16 cellular contexts compared by ENCODE assay signal in the genomic region with DNA sequence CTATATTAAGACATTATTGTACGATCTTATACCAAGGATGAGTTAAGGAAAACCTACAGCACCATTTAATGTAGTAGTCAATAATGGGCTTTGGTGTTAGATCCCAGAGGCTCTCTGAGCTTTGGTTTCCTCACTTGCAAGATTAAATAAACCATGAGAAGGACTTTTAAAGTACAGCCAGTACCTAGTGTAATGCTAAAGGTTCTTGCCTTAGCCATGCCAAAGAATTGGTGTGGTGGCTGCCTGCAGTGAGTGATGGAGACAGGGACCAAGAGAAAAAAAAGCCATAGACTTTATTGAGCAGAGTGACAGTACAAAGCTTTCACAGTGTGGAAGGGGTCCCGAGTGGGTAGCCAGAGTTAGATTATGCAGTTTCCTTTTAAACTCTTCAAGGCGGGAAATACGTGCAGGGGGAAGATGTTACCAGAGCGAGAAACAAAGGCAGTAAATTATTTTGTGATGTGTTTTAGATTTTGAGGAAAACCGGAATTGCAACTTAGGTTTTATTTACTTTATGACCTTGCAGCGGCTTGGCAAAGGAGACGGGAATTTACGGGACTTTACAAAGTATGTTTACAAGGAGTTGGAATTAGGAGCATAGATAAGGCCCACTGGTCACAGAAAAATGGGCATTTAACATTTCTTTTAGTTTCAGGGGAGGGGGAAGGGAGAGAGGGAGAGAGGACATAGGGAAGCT.
DNase-seq lines count a peak whose midpoint lies in the region; ATAC-seq and TF ChIP-seq lines count a peak whose summit lies in the region.
"Had no signal": no experiment of that assay in that cellular context is flagged by ENCODE, and none has a peak within 500 bp of the region (broad histone marks: within the 10 kb centered on the region; RNA-seq: fewer than 3 reads in every experiment).

No MANE protein-coding gene starts in this region.

- no peaks in the 10 kb centered on the region for H3K4me1 ChIP-seq in uterus

- H3K9me3 Mint-ChIP-seq in neural crest cell, result no peaks in the 10 kb centered on the region
- H3K9me3 Mint-ChIP-seq: CD4-positive, alpha-beta memory T cell; naive B cell had no signal

- TF ChIP-seq POLR2A in uterus (IDR thresholded peaks at IDR 0.05), result no peak

- no peaks in the 10 kb centered on the region for H3K27me3 Mint-ChIP-seq in neural crest cell (ENCODE audit: low read depth)
- H3K27me3 Mint-ChIP-seq: CD4-positive, alpha-beta memory T cell had no signal

- H3K4me3 ChIP-seq in LNCaP clone FGC (ENCODE audit: low read depth, low read length) (peak overlapping the region; percentile 34), uterus (no peak overlapping the region)

- H3K27me3 ChIP-seq in uterus, result no peaks in the 10 kb centered on the region

- intact Hi-C loops in uterus (cut with DNase I; ENCODE audit: low total_unique reads), result no loop called here

- ATAC-seq in HG03139 (IDR thresholded peaks at IDR 0.05; ENCODE audit: unreplicated experiment) (no peak), GM18502 (IDR thresholded peaks at IDR 0.05; ENCODE audit: poor library complexity, unreplicated experiment) (no peak)
- ATAC-seq: right cardiac atrium had no signal

- DNase-seq in LNCaP clone FGC (ENCODE audit: low read depth) (peak; percentile 88), epithelial cell of prostate (ENCODE audit: low read depth, low spot score) (no peak), neural crest cell (ENCODE audit: low read depth, low spot score) (no peak), uterus (no peak), NCI-H69 (lab: John Stamatoyannopoulos, UW) (no peak)
- DNase-seq: CD4-positive, alpha-beta memory T cell; naive B cell; NCI-H1092 treated with DMSO at 0.1 percent for 48 hours; NCI-H2171 treated with DMSO at 0.1 percent for 48 hours; stimulated activated CD4-positive, alpha-beta T cell treated with anti-CD3 and anti-CD28 coated beads, Interleukin-2, amount 100 ng/mL, for 24 hours; T-helper 1 cell had no signal

- peak overlapping the region; percentile 81 for H3K27ac Mint-ChIP-seq in neural crest cell (ENCODE audit: unreplicated experiment)
- H3K27ac Mint-ChIP-seq: CD4-positive, alpha-beta memory T cell; naive B cell had no signal

- TF ChIP-seq CTCF in 22Rv1 (IDR thresholded peaks at IDR 0.05) (no peak), LNCaP clone FGC (IDR thresholded peaks at IDR 0.05; ENCODE audit: control insufficient read depth, extremely low read depth, insufficient read depth) (no peak), neural crest cell (conservative IDR thresholded peaks at IDR 0.05) (no peak), uterus (IDR thresholded peaks at IDR 0.05) (no peak)

- peak overlapping the region; percentile 93 for H3K27ac ChIP-seq in 22Rv1
- H3K27ac ChIP-seq in epithelial cell of prostate, result peak overlapping the region; percentile 54
- no peak overlapping the region for H3K27ac ChIP-seq in uterus
- H3K27ac ChIP-seq: RWPE1 had no signal

- H3K4me3 Mint-ChIP-seq in neural crest cell, result no peak overlapping the region
- H3K4me3 Mint-ChIP-seq: CD4-positive, alpha-beta memory T cell; naive B cell had no signal

- no peaks in the 10 kb centered on the region for H3K4me1 Mint-ChIP-seq in neural crest cell
- H3K4me1 Mint-ChIP-seq: CD4-positive, alpha-beta memory T cell; naive B cell had no signal

- no peaks in the 10 kb centered on the region for H3K36me3 ChIP-seq in uterus

- no peaks in the 10 kb centered on the region for H3K36me3 Mint-ChIP-seq in neural crest cell (ENCODE audit: low read depth)
- H3K36me3 Mint-ChIP-seq: naive B cell had no signal

- H3K9me3 ChIP-seq in uterus, result no peaks in the 10 kb centered on the region

Comparison
In these comparisons a context has a peak if more than half of its experiments do, and no peak if none do; other contexts are left out.
1. H3K27ac ChIP-seq: peak in 22Rv1 (single experiment) and epithelial cell of prostate (single experiment); none in uterus (0 of 2).